Comparison of ENCODE assay signal across 1 cellular context in genomic region chr19:47891622-47891922, GRCh38.
TF ChIP-seq lines count a peak whose summit lies in the region.

No MANE protein-coding gene starts in this region.

TF ChIP-seq in HepG2, 621 proteins besides CTCF, POLR2A, EP300 and RAD21 (continues in another document):
- peak; percentile 45; the same call in 1 of the 2 replicates for TF ChIP-seq ZNF501 (CRISPR knock-in tag; IDR thresholded peaks at IDR 0.05)
- TF ChIP-seq PHF20 (CRISPR knock-in tag; IDR thresholded peaks at IDR 0.05), result peak; percentile 38; the same call in 1 of the 2 replicates
- no peak for TF ChIP-seq SRSF1 (optimal IDR thresholded peaks at IDR 0.05; ENCODE audit: low read depth, low read length)
- TF ChIP-seq ZNF224 (CRISPR knock-in tag; IDR thresholded peaks at IDR 0.05), result peak; percentile 53; the same call in 1 of the 2 replicates
- TF ChIP-seq ZBTB42 (CRISPR knock-in tag; IDR thresholded peaks at IDR 0.05), result no peak
- TF ChIP-seq ADNP (CRISPR knock-in tag; IDR thresholded peaks at IDR 0.05), result 0 out of 2 replicates have a peak, but pooled peaks have one; percentile 5
- no peak for TF ChIP-seq FOXA1 (IDR thresholded peaks at IDR 0.05)
- TF ChIP-seq FOXA1 (CRISPR knock-in tag; IDR thresholded peaks at IDR 0.05), result no peak
- peak; percentile 69; the same call in 1 of the 2 replicates for TF ChIP-seq ZNF547 (CRISPR knock-in tag; IDR thresholded peaks at IDR 0.05)
- TF ChIP-seq REXO4 (CRISPR knock-in tag; IDR thresholded peaks at IDR 0.05; ENCODE audit: borderline replicate concordance), result no peak
- TF ChIP-seq ZNF687 (CRISPR knock-in tag; IDR thresholded peaks at IDR 0.05), result peak; percentile 20; the same call in 1 of the 2 replicates
- TF ChIP-seq DBP (CRISPR knock-in tag; IDR thresholded peaks at IDR 0.05; ENCODE audit: not compliant biosample characterization), result no peak
- no peak for TF ChIP-seq TBP (CRISPR knock-in tag; IDR thresholded peaks at IDR 0.05)
- no peak for TF ChIP-seq SMAD9 (CRISPR knock-in tag; IDR thresholded peaks at IDR 0.05)
- TF ChIP-seq ZSCAN25 (CRISPR knock-in tag; IDR thresholded peaks at IDR 0.05), result 0 out of 2 replicates have a peak, but pooled peaks have one; percentile 40
- no peak for TF ChIP-seq GATA4 (IDR thresholded peaks at IDR 0.05; ENCODE audit: borderline replicate concordance, low read depth)
- TF ChIP-seq ZNF556 (CRISPR knock-in tag; IDR thresholded peaks at IDR 0.05; ENCODE audit: borderline replicate concordance), result no peak
- TF ChIP-seq ZNF503 (CRISPR knock-in tag; IDR thresholded peaks at IDR 0.05), result no peak
- 0 out of 2 replicates have a peak, but pooled peaks have one; percentile 25 for TF ChIP-seq THAP7 (CRISPR knock-in tag; IDR thresholded peaks at IDR 0.05)
- TF ChIP-seq HDAC2 (CRISPR knock-in tag; IDR thresholded peaks at IDR 0.05), result no peak
- TF ChIP-seq RARG (CRISPR knock-in tag; IDR thresholded peaks at IDR 0.05; ENCODE audit: low read depth), result no peak
- TF ChIP-seq LCORL (IDR thresholded peaks at IDR 0.05), result no peak
- TF ChIP-seq LCORL (CRISPR knock-in tag; IDR thresholded peaks at IDR 0.05), result no peak
- TF ChIP-seq ZNF354B (CRISPR knock-in tag; IDR thresholded peaks at IDR 0.05), result no peak
- 0 out of 2 replicates have a peak, but pooled peaks have one; percentile 18 for TF ChIP-seq HDAC1 (CRISPR knock-in tag; IDR thresholded peaks at IDR 0.05)
- no peak for TF ChIP-seq AHR (CRISPR knock-in tag; IDR thresholded peaks at IDR 0.05)
- no peak for TF ChIP-seq RBM39 (IDR thresholded peaks at IDR 0.05; ENCODE audit: low read depth, low read length, poor library complexity, severe bottlenecking)
- no peak for TF ChIP-seq E2F5 (CRISPR knock-in tag; conservative IDR thresholded peaks at IDR 0.05)
- no peak for TF ChIP-seq KAT8 (CRISPR knock-in tag; IDR thresholded peaks at IDR 0.05)
- no peak for TF ChIP-seq HNF1A (IDR thresholded peaks at IDR 0.05; ENCODE audit: low read depth)
- no peak for TF ChIP-seq HNF1A (CRISPR knock-in tag; IDR thresholded peaks at IDR 0.05; ENCODE audit: borderline replicate concordance)
- no peak for TF ChIP-seq ZNF20 (CRISPR knock-in tag; IDR thresholded peaks at IDR 0.05)
- no peak for TF ChIP-seq ZNF644 (CRISPR knock-in tag; IDR thresholded peaks at IDR 0.05; ENCODE audit: low read depth)
- TF ChIP-seq SAP130 (CRISPR knock-in tag; IDR thresholded peaks at IDR 0.05; ENCODE audit: low read depth), result no peak
- TF ChIP-seq PBX2 (CRISPR knock-in tag; IDR thresholded peaks at IDR 0.05), result no peak
- TF ChIP-seq PREB (CRISPR knock-in tag; IDR thresholded peaks at IDR 0.05), result no peak
- no peak for TF ChIP-seq ZC3H13 (CRISPR knock-in tag; IDR thresholded peaks at IDR 0.05)
- TF ChIP-seq ARID3A (IDR thresholded peaks at IDR 0.05; ENCODE audit: low read depth, low read length), result no peak
- TF ChIP-seq SMAD3 (CRISPR knock-in tag; IDR thresholded peaks at IDR 0.05), result no peak
- TF ChIP-seq IKZF4 (CRISPR knock-in tag; IDR thresholded peaks at IDR 0.05; ENCODE audit: borderline replicate concordance, low read depth, not compliant biosample characterization), result peak; percentile 17
- peak; percentile 36; the same call in 1 of the 2 replicates for TF ChIP-seq MEF2D (CRISPR knock-in tag; IDR thresholded peaks at IDR 0.05)
- no peak for TF ChIP-seq ZNF574 (CRISPR knock-in tag; IDR thresholded peaks at IDR 0.05)
- no peak for TF ChIP-seq ZNF740 (CRISPR knock-in tag; IDR thresholded peaks at IDR 0.05)
- no peak for TF ChIP-seq ZNF891 (CRISPR knock-in tag; IDR thresholded peaks at IDR 0.05)
- TF ChIP-seq GTF3A (CRISPR knock-in tag; conservative IDR thresholded peaks at IDR 0.05), result no peak
